Comparison of ENCODE assay signal across 15 cellular contexts in genomic region chr10:129579228-129579627, GRCh38.
DNase-seq lines count a peak whose midpoint lies in the region; ATAC-seq and TF ChIP-seq lines count a peak whose summit lies in the region.
"Had no signal": no experiment of that assay in that cellular context is flagged by ENCODE, and none has a peak within 500 bp of the region (broad histone marks: within the 10 kb centered on the region; RNA-seq: fewer than 3 reads in every experiment).

No MANE protein-coding gene starts in this region.

- no peaks in the 10 kb centered on the region for H3K9me2 ChIP-seq in hepatocyte (replicated peaks; ENCODE audit: insufficient read depth)

- no peak overlapping the region for H3K27ac ChIP-seq in hepatocyte
- H3K27ac ChIP-seq: 22Rv1; A549; BLaER1 treated with 17β-estradiol and CSF1 and Interleukin-3, amounts not matched to agents 10 nM and 100 nM had no signal

- ATAC-seq in Right ventricle myocardium superior (ENCODE audit: poor library complexity), result no peak
- ATAC-seq: A549, HepG2 had no signal

- intact Hi-C loops in Right ventricle myocardium superior (cut with DNase I), result no loop called here

- H3K4me3 ChIP-seq in LNCaP clone FGC (ENCODE audit: low read depth, low read length) (peak overlapping the region; percentile 17), hepatocyte (no peak overlapping the region)
- H3K4me3 ChIP-seq: A549; BLaER1 treated with 17β-estradiol and CSF1 and Interleukin-3, amounts not matched to agents 10 nM and 100 nM had no signal

- H2AFZ ChIP-seq in hepatocyte, result no peak overlapping the region

- H3K79me2 ChIP-seq in hepatocyte, result no peaks in the 10 kb centered on the region

- DNase-seq in NCI-H146 (lab: John Stamatoyannopoulos, UW), result peak; percentile 32
- no peak for DNase-seq in NCI-H146 treated with DMSO at 0.1 percent for 48 hours (lab: John Stamatoyannopoulos, UW; ENCODE audit: unreplicated experiment)
- peak; percentile 80 for DNase-seq in LNCaP clone FGC (ENCODE audit: low read depth)
- no peak for DNase-seq in hepatocyte (ENCODE audit: low spot score)
- DNase-seq in Right ventricle myocardium superior, result no peak
- no peak for DNase-seq in middle frontal gyrus (ENCODE audit: extremely low spot score, low spot score)
- no peak for DNase-seq in NCI-H82 (lab: John Stamatoyannopoulos, UW)
- DNase-seq: Caco-2; CD4-positive, CD25-positive, alpha-beta regulatory T cell; CD8-positive, alpha-beta memory T cell; H9 had no signal

- H3K9me3 ChIP-seq in hepatocyte (ENCODE audit: low read depth), result no peaks in the 10 kb centered on the region
- H3K9me3 ChIP-seq: A549, Caco-2 had no signal

- H3K4me1 ChIP-seq in hepatocyte (ENCODE audit: insufficient read depth), result no peaks in the 10 kb centered on the region
- H3K4me1 ChIP-seq: A549, Caco-2 had no signal

- no peak for TF ChIP-seq CTCF in LNCaP clone FGC (IDR thresholded peaks at IDR 0.05; ENCODE audit: control insufficient read depth, extremely low read depth, insufficient read depth)
- TF ChIP-seq CTCF in hepatocyte (IDR thresholded peaks at IDR 0.05; ENCODE audit: poor library complexity), result no peak

- no peaks in the 10 kb centered on the region for H3K36me3 ChIP-seq in hepatocyte (replicated peaks; ENCODE audit: insufficient read depth, low read depth)

- no peaks in the 10 kb centered on the region for H3K27me3 ChIP-seq in hepatocyte
- H3K27me3 ChIP-seq: BLaER1 treated with 17β-estradiol and CSF1 and Interleukin-3, amounts not matched to agents 10 nM and 100 nM had no signal

- no peaks in the 10 kb centered on the region for H4K20me1 ChIP-seq in hepatocyte (ENCODE audit: insufficient read depth, poor library complexity, severe bottlenecking)
- H4K20me1 ChIP-seq: BLaER1 treated with 17β-estradiol and CSF1 and Interleukin-3, amounts not matched to agents 10 nM and 100 nM had no signal

- H3K4me2 ChIP-seq in hepatocyte, result peak overlapping the region; percentile 12
- H3K4me2 ChIP-seq: A549; BLaER1 treated with 17β-estradiol and CSF1 and Interleukin-3, amounts not matched to agents 10 nM and 100 nM had no signal

- 69% methylated on average over 12 of the region's 12 CpGs for WGBS in hepatocyte (ENCODE audit: low lambda C conversion rate, missing lambda C conversion rate)

Comparison
In these comparisons a context has a peak if more than half of its experiments do, and no peak if none do; other contexts are left out.
1. DNase-seq: peak in NCI-H146 (single experiment) and LNCaP clone FGC (single experiment); none in NCI-H146 treated with DMSO at 0.1 percent for 48 hours (single experiment), hepatocyte (single experiment), Right ventricle myocardium superior (single experiment), middle frontal gyrus (single experiment) and NCI-H82 (single experiment).